Comparison of ENCODE assay signal across 19 cellular contexts in genomic region chr2:68218343-68218901, GRCh38. TPM values are rescaled to one million over a fixed set of nuclear protein-coding genes. Genes with fewer than 3 reads are reported as not detected.
A peak's percentile ranks its signal among the peaks of the same experiment; 100 is the strongest.
DNase-seq lines count a peak whose midpoint lies in the region; ATAC-seq, FAIRE-seq and TF ChIP-seq lines count a peak whose summit lies in the region.
"Had no signal": no experiment of that assay in that cellular context is flagged by ENCODE, and none has a peak within 500 bp of the region (broad histone marks: within the 10 kb centered on the region; RNA-seq: fewer than 3 reads in every experiment).

No MANE protein-coding gene starts in this region.

- H3K9me3 Mint-ChIP-seq in MCF 10A (ENCODE audit: unreplicated experiment) (no peaks in the 10 kb centered on the region), type B pancreatic cell (peaks cover 3% of the 10 kb centered on the region)
- H3K9me3 Mint-ChIP-seq: T-helper 2 cell treated with Interferon-gamma antibody and Interleukin-4, amounts not matched to agents 5 μg/mL and 100 μg/mL, for 36 hours had no signal

- no peak overlapping the region for H2AFZ ChIP-seq in mammary epithelial cell (ENCODE audit: low read depth, low read length)
- H2AFZ ChIP-seq in keratinocyte (ENCODE audit: control insufficient read depth, low read length), result no peak overlapping the region

- no peak for FAIRE-seq in keratinocyte (lab: Jason Lieb, UNC)
- no peak for FAIRE-seq in frontal cortex (lab: Jason Lieb, UNC)

- dilution Hi-C loops in mammary epithelial cell (cut with HindIII; ENCODE audit: low sequenced_read_pairs) (no loop called here), keratinocyte (cut with MboI; ENCODE audit: extremely low pct_ligation_motif_present, low sequenced_read_pairs) (no loop called here)

- H3K27me3 ChIP-seq in mammary epithelial cell (ENCODE audit: insufficient read depth, low read length) (no peaks in the 10 kb centered on the region), keratinocyte (ENCODE audit: control insufficient read depth, extremely low read depth, insufficient read depth, low read length) (no peaks in the 10 kb centered on the region)
- H3K27me3 ChIP-seq: colonic mucosa, gastrocnemius medialis had no signal

- H3K27me3 Mint-ChIP-seq in MCF 10A (ENCODE audit: insufficient read depth, unreplicated experiment) (no peaks in the 10 kb centered on the region), type B pancreatic cell (no peaks in the 10 kb centered on the region)

- H3K27ac Mint-ChIP-seq in MCF 10A (ENCODE audit: low read depth, unreplicated experiment), result peak overlapping the region; percentile 53
- H3K27ac Mint-ChIP-seq in type B pancreatic cell, result peak overlapping the region; percentile 5
- H3K27ac Mint-ChIP-seq: T-helper 2 cell treated with Interferon-gamma antibody and Interleukin-4, amounts not matched to agents 5 μg/mL and 100 μg/mL, for 36 hours had no signal

- WGBS in mammary epithelial cell (ENCODE audit: low coverage, missing lambda C conversion rate), result 0% methylated on average over 1 of the region's 1 CpG

- DNase-seq in MCF 10A (ENCODE audit: unreplicated experiment), result no peak
- DNase-seq in mammary epithelial cell, result no peak
- no peak for DNase-seq in SK-N-MC (ENCODE audit: low read depth, low spot score)
- no peak for DNase-seq in keratinocyte (ENCODE audit: low read depth, low spot score)
- no peak for DNase-seq in type B pancreatic cell (ENCODE audit: extremely low spot score, unreplicated experiment)
- no peak for DNase-seq in frontal cortex (ENCODE audit: low spot score in 2 of 2)
- DNase-seq: activated CD4-positive, alpha-beta T cell treated with anti-CD3 and anti-CD28 coated beads for 1 hour; activated naive CD4-positive, alpha-beta T cell treated with Interleukin-2 at 50 U/mL for 16 hours; Caco-2; colonic mucosa; gastrocnemius medialis; left ventricle myocardium inferior; NCI-H187; NCI-H446 treated with DMSO at 0.1 percent for 48 hours; SHP77 treated with DMSO at 0.1 percent for 48 hours had no signal

- BruUV-seq in MCF 10A (replicated peaks; lab: Mats Ljungman, UMichigan) (no TSS peak), mammary epithelial cell (replicated peaks; lab: Mats Ljungman, UMichigan) (no TSS peak)

- peaks cover 6% of the 10 kb centered on the region for H3K4me1 ChIP-seq in mammary epithelial cell (ENCODE audit: insufficient read depth, low read length)
- H3K4me1 ChIP-seq in keratinocyte (ENCODE audit: control insufficient read depth, extremely low read depth, insufficient read depth, low read length), result peaks cover 19% of the 10 kb centered on the region
- H3K4me1 ChIP-seq: Caco-2 had no signal

- CTCF ChIA-PET in MCF 10A (lab: Yijun Ruan, JAX), result interaction anchor here (0.7 kb wide), 1 partner anchor 30 kb away, joined by 4 read pairs; no protein-coding TSS in a partner anchor
- CTCF ChIA-PET in mammary epithelial cell (lab: Charles Lee; ENCODE audit: low non-redundant PET), result no interaction called here

- H4K20me1 ChIP-seq in mammary epithelial cell (ENCODE audit: insufficient read depth, low read length), result no peaks in the 10 kb centered on the region
- H4K20me1 ChIP-seq in keratinocyte (ENCODE audit: control insufficient read depth, extremely low read depth, insufficient read depth, low read length), result no peaks in the 10 kb centered on the region

- ATAC-seq in GM21515 (IDR thresholded peaks at IDR 0.05; ENCODE audit: unreplicated experiment) (no peak), HG03039 (IDR thresholded peaks at IDR 0.05; ENCODE audit: unreplicated experiment) (no peak)
- ATAC-seq: gastrocnemius medialis had no signal

- no peak overlapping the region for H3K27ac ChIP-seq in mammary epithelial cell (ENCODE audit: insufficient read depth, low read depth, low read length)
- H3K27ac ChIP-seq in SK-N-MC, result peak overlapping the region; percentile 7; the same call in 1 of the 2 replicates
- peak overlapping the region; percentile 13 for H3K27ac ChIP-seq in keratinocyte (ENCODE audit: control insufficient read depth, insufficient read depth, low read length)
- H3K27ac ChIP-seq: colonic mucosa, left ventricle myocardium inferior, skin epidermis had no signal

- H3K4me1 Mint-ChIP-seq in MCF 10A (ENCODE audit: insufficient read depth, unreplicated experiment) (peaks cover 28% of the 10 kb centered on the region), type B pancreatic cell (ENCODE audit: unreplicated experiment) (peaks cover 18% of the 10 kb centered on the region)

- H3K9ac ChIP-seq in mammary epithelial cell (ENCODE audit: insufficient read depth, low read length) (no peak overlapping the region), SK-N-MC (ENCODE audit: insufficient read length) (no peak overlapping the region), keratinocyte (ENCODE audit: control insufficient read depth, extremely low read depth, insufficient read depth, low read length) (no peak overlapping the region)

- H3K4me2 ChIP-seq in mammary epithelial cell (ENCODE audit: insufficient read depth, low read depth, low read length) (no peak overlapping the region), keratinocyte (ENCODE audit: control insufficient read depth, extremely low read depth, insufficient read depth, low read depth, low read length) (peak overlapping the region; percentile 38)

- no peaks in the 10 kb centered on the region for H3K9me3 ChIP-seq in mammary epithelial cell (replicated peaks; ENCODE audit: insufficient read depth, low read length)
- H3K9me3 ChIP-seq in SK-N-MC (ENCODE audit: low read depth, low read length), result peaks cover 6% of the 10 kb centered on the region; the same call in 1 of the 2 replicates
- H3K9me3 ChIP-seq in keratinocyte (ENCODE audit: control insufficient read depth, low read depth, low read length), result no peaks in the 10 kb centered on the region
- H3K9me3 ChIP-seq: Caco-2, colonic mucosa, gastrocnemius medialis had no signal

- TF ChIP-seq CTCF in MCF 10A (IDR thresholded peaks at IDR 0.05; ENCODE audit: unreplicated experiment), result no peak
- no peak for TF ChIP-seq CTCF in mammary epithelial cell (conservative IDR thresholded peaks at IDR 0.05 in 1 of 2, IDR thresholded peaks at IDR 0.05 in 1 of 2; ENCODE audit: extremely low read depth in 1 of 2, insufficient read depth in 1 of 2, low read depth in 1 of 2, low read length in 2 of 2)
- TF ChIP-seq CTCF in keratinocyte (optimal IDR thresholded peaks at IDR 0.05 in 1 of 3, IDR thresholded peaks at IDR 0.05 in 1 of 3, conservative IDR thresholded peaks at IDR 0.05 in 1 of 3; ENCODE audit: extremely low read depth in 1 of 3, insufficient read depth in 2 of 3, low read length in 3 of 3), result no peak
- TF ChIP-seq CTCF in type B pancreatic cell (conservative IDR thresholded peaks at IDR 0.05), result no peak

- H3K36me3 Mint-ChIP-seq in MCF 10A (ENCODE audit: insufficient read depth, unreplicated experiment) (no peaks in the 10 kb centered on the region), type B pancreatic cell (peaks cover 28% of the 10 kb centered on the region)

- H3K9me1 ChIP-seq in keratinocyte (ENCODE audit: control insufficient read depth, extremely low read depth, insufficient read depth, low read length), result no peaks in the 10 kb centered on the region

- in situ Hi-C loops in mammary epithelial cell (cut with MboI; ENCODE audit: low sequenced_read_pairs in 2 of 2), result no loop called here

- POLR2A ChIA-PET in MCF 10A (lab: Yijun Ruan, JAX), result interaction anchor here (0.8 to 1.5 kb wide), 7 partner anchors 10 to 70 kb away, joined by 3 to 5 read pairs (median 4); partner anchors contain the start of gene PNO1

- intact Hi-C loops in MCF 10A (cut with micrococcal nuclease), result no loop called here
- intact Hi-C loops in mammary epithelial cell (cut with micrococcal nuclease), result no loop called here

- peaks cover 96% of the 10 kb centered on the region for H3K79me2 ChIP-seq in mammary epithelial cell (ENCODE audit: insufficient read depth, low read length)
- H3K79me2 ChIP-seq in keratinocyte (ENCODE audit: control insufficient read depth, insufficient read depth, low read length), result peaks cover 96% of the 10 kb centered on the region

- H3K36me3 ChIP-seq in mammary epithelial cell (ENCODE audit: insufficient read depth, low read length) (peaks cover 5% of the 10 kb centered on the region), SK-N-MC (ENCODE audit: insufficient read depth, low read length) (peaks cover 49% of the 10 kb centered on the region), keratinocyte (ENCODE audit: control insufficient read depth in 2 of 2, extremely low read depth in 1 of 2, insufficient read depth in 2 of 2, low read length in 2 of 2) (peaks cover 0 to 3% of the 10 kb centered on the region in 2 experiments)
- H3K36me3 ChIP-seq: colonic mucosa, gastrocnemius medialis had no signal

- H3K4me3 ChIP-seq in mammary epithelial cell (replicated peaks in 1 of 3; ENCODE audit: insufficient read depth in 1 of 3, low read depth in 2 of 3, low read length in 3 of 3), result no peak overlapping the region
- H3K4me3 ChIP-seq in SK-N-MC, result no peak overlapping the region
- H3K4me3 ChIP-seq in keratinocyte (ENCODE audit: control insufficient read depth in 2 of 3, extremely low read depth in 1 of 3, insufficient read depth in 2 of 3, low read depth in 1 of 3, low read length in 3 of 3), result no peak overlapping the region
- H3K4me3 ChIP-seq: colonic mucosa, left ventricle myocardium inferior, skin epidermis had no signal

- H3K4me3 Mint-ChIP-seq in MCF 10A (ENCODE audit: unreplicated experiment) (no peak overlapping the region), type B pancreatic cell (no peak overlapping the region)
- H3K4me3 Mint-ChIP-seq: T-helper 2 cell treated with Interferon-gamma antibody and Interleukin-4, amounts not matched to agents 5 μg/mL and 100 μg/mL, for 36 hours had no signal

RNA-seq across cellular contexts. Expression of gene PPP3R1, which starts 33.9 kb away (rescaled TPM):
- total RNA-seq in MCF 10A (2022) (50.9 and 54.6 TPM in 2 replicates), mammary epithelial cell (10 to 100 TPM; 26.5 to 59.3 TPM), type B pancreatic cell (ENCODE audit: low replicate concordance) (46.3 and 46.5 TPM in 2 replicates), frontal cortex (59.9 TPM)
- polyA plus RNA-seq in mammary epithelial cell (16.6 TPM), keratinocyte (10.1 to 28.5 TPM (median 21.6 TPM) in 3 replicates)
- polyA minus RNA-seq in mammary epithelial cell (36.7 TPM), keratinocyte (5.2 to 31.0 TPM (median 12.3 TPM) in 3 replicates)
- 36.9 TPM for polyA plus RNA-seq in keratinocyte (2011; ENCODE audit: low read depth)
- polyA plus RNA-seq in keratinocyte (2011; cell fraction: cytosol; rRNA removed), result 14.2 and 29.6 TPM in 2 replicates
- polyA plus RNA-seq in keratinocyte (2011; cell fraction: nucleus; rRNA removed), result 15.9 and 20.8 TPM in 2 replicates
- polyA plus RNA-seq in keratinocyte (2012; ENCODE audit: low replicate concordance), result 29.9 and 37.5 TPM in 2 replicates
- 22.6 TPM for polyA minus RNA-seq in keratinocyte (2011; cell fraction: cytosol; rRNA and poly(A)+ RNA removed)
- 13.1 and 22.5 TPM in 2 replicates for polyA minus RNA-seq in keratinocyte (2011; cell fraction: nucleus; rRNA and poly(A)+ RNA removed)
